ENCODE assay signal across 8 cellular contexts in the genomic region with DNA sequence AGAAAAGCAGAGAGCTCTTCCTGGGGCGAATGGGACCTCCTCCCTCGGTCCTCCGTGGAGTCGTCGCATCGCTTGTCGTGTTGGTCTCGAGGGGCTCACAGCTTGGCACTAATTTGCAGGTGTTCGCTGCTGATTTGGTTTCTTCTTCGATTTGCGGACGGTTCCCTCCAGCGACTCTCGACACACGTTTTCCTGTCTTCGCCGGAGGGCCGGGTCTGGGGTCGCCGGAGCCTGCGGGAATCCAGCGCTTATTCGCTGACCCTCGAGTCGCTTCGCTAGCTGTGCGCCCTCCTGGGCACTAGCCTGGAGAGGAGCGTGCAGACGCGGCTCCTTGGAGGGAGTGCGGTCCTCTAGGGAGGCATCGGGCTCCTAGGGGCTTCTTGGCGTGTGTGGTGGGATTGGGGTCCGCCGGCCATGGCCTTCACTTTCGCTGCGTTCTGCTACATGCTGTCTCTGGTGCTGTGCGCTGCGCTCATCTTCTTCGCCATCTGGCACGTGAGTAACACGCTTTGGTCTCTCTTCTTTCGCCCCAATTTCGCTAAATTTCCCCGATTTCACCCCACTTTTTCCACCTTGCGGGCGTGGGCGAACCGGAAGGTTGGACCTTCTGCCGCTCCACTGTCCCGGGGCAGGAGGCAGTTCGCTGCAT. TPM values are rescaled to one million over a fixed set of nuclear protein-coding genes. Genes with fewer than 3 reads are reported as not detected.
DNase-seq lines count a peak whose midpoint lies in the region; ATAC-seq and TF ChIP-seq lines count a peak whose summit lies in the region.

No MANE protein-coding gene starts in this region.

- H3K4me3 ChIP-seq in RWPE2 (ENCODE audit: severe bottlenecking), result peak overlapping the region; percentile 39
- peak overlapping the region; percentile 78 for H3K4me3 ChIP-seq in retinal pigment epithelial cell (ENCODE audit: low read length)

- no peak for ATAC-seq in RWPE2 (ENCODE audit: low read depth)
- no peak for ATAC-seq in GM18907 (IDR thresholded peaks at IDR 0.05; ENCODE audit: unreplicated experiment)

- H3K9me3 Mint-ChIP-seq in endothelial cell (ENCODE audit: unreplicated experiment), result peaks cover 6% of the 10 kb centered on the region

- peaks cover 26% of the 10 kb centered on the region for H3K27me3 ChIP-seq in RWPE2 (ENCODE audit: insufficient read depth, poor library complexity, severe bottlenecking)

- H3K4me1 Mint-ChIP-seq in endothelial cell (ENCODE audit: unreplicated experiment), result peaks cover 10% of the 10 kb centered on the region

- no peaks in the 10 kb centered on the region for H3K36me3 ChIP-seq in RWPE2 (ENCODE audit: low read depth)

- DNase-seq in GM10266 (ENCODE audit: extremely low spot score), result peak; percentile 34
- DNase-seq in RWPE2 (ENCODE audit: low spot score), result no peak
- peak; percentile 29 for DNase-seq in endothelial cell (ENCODE audit: low spot score)
- no peak for DNase-seq in retinal pigment epithelial cell (ENCODE audit: low read depth)
- DNase-seq in stimulated activated naive CD4-positive, alpha-beta T cell treated with Interleukin-2 at 50 U/mL for 16 hours (lab: John Stamatoyannopoulos, UW), result no peak
- no peak for DNase-seq in stimulated activated CD4-positive, alpha-beta T cell treated with anti-CD3 and anti-CD28 coated beads, Interleukin-4, amount 100 ng/mL, for 24 hours
- DNase-seq in HuH-7.5 (ENCODE audit: low spot score), result no peak

- no peak overlapping the region for H3K27ac Mint-ChIP-seq in endothelial cell (ENCODE audit: unreplicated experiment)

- peaks cover 22% of the 10 kb centered on the region for H3K27me3 Mint-ChIP-seq in endothelial cell (ENCODE audit: unreplicated experiment)

- no peak for TF ChIP-seq CTCF in GM10266 (IDR thresholded peaks at IDR 0.05; ENCODE audit: control insufficient read depth, insufficient read depth, low read depth, missing control alignments)
- TF ChIP-seq CTCF in RWPE2 (IDR thresholded peaks at IDR 0.05; ENCODE audit: poor library complexity, severe bottlenecking), result no peak
- TF ChIP-seq CTCF in endothelial cell (IDR thresholded peaks at IDR 0.05; ENCODE audit: unreplicated experiment), result no peak
- TF ChIP-seq CTCF in retinal pigment epithelial cell (conservative IDR thresholded peaks at IDR 0.05; ENCODE audit: low read depth, low read length), result no peak

- H3K4me3 Mint-ChIP-seq in endothelial cell (ENCODE audit: unreplicated experiment), result peak overlapping the region; percentile 67

- peaks cover 5% of the 10 kb centered on the region for H3K36me3 Mint-ChIP-seq in endothelial cell (ENCODE audit: low read depth, unreplicated experiment)

- no peak overlapping the region for H3K27ac ChIP-seq in RWPE2 (ENCODE audit: poor library complexity, severe bottlenecking)

- no peaks in the 10 kb centered on the region for H3K9me3 ChIP-seq in RWPE2 (ENCODE audit: severe bottlenecking)

- H3K4me1 ChIP-seq in RWPE2 (ENCODE audit: insufficient read depth, poor library complexity, severe bottlenecking), result no peaks in the 10 kb centered on the region

RNA-seq across cellular contexts. Expression of a gene that starts 0.8 kb away (rescaled TPM):
- total RNA-seq in endothelial cell (ENCODE audit: unreplicated experiment), result 4.7 TPM

Comparison
In these comparisons a context has a peak if more than half of its experiments do, and no peak if none do; other contexts are left out.
1. DNase-seq: peak in GM10266 (single experiment) and endothelial cell (single experiment); none in RWPE2 (single experiment), retinal pigment epithelial cell (single experiment), stimulated activated naive CD4-positive, alpha-beta T cell treated with Interleukin-2 at 50 U/mL for 16 hours (single experiment), stimulated activated CD4-positive, alpha-beta T cell treated with anti-CD3 and anti-CD28 coated beads, Interleukin-4, amount 100 ng/mL, for 24 hours (single experiment) and HuH-7.5 (single experiment).